ENCODE assay signal across 7 cellular contexts in the genomic region with DNA sequence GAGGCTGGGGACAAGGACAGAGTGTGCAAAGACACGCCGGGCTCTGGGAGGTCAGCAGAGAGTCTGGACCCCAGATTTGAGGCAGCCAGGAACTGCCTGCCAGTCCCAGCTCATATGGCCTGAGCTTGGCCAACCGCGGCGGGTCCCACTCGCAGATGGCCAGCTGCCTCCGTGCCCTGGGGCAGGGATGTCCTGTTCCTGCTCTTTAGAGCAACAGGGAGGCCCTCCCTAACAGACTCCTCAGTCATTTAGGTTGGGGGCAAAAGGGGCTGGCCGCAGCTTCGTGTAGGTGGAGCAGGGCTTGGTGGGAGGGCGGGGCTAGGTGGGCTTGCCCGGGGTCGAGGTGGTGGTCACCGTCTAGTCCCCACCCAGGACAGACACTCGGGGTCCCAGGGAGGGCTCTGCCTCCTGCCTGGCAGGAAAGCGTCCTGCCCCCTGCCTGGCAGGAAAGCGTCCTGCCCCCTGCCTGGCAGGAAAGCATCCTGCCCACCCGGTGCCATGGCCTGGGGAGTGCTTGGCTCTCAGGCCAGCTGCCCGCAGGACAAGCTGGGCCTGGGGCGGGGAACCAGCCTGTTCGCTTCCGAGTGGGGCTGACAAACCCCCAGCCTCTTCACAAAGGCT.
DNase-seq lines count a peak whose midpoint lies in the region; ATAC-seq and TF ChIP-seq lines count a peak whose summit lies in the region.
"Not testable (repeated sequence)": the region's sequence is repeated elsewhere in the genome, so short reads cannot be mapped to it uniquely, and the experiment has no call there.

No MANE protein-coding gene starts in this region.

- intact Hi-C loops in Right ventricle myocardium superior (cut with DNase I); left lung (cut with DNase I); transverse colon (cut with DNase I; ENCODE audit: low total_unique reads): not testable (repeated sequence)

- DNase-seq in EH (ENCODE audit: low read depth): peak; percentile 33
- DNase-seq in RWPE2 (ENCODE audit: low spot score): peak; percentile 36
- peak; percentile 14 for DNase-seq in activated naive CD4-positive, alpha-beta T cell treated with anti-CD3 and anti-CD28 coated beads, Interleukin-2, amount 10 ng/mL, durations not matched to agents 7 days and 5 days
- DNase-seq in Right ventricle myocardium superior: peak; percentile 33
- peak; percentile 17 to 61 for DNase-seq in left lung
- DNase-seq in osteoblast (ENCODE audit: insufficient read length, low spot score, missing footprints): peak; percentile 32
- DNase-seq in transverse colon: peak; percentile 5

- TF ChIP-seq POLR2A in transverse colon (IDR thresholded peaks at IDR 0.05): not testable (repeated sequence)

- peaks cover 32% of the 10 kb centered on the region for H3K36me3 Mint-ChIP-seq in activated naive CD4-positive, alpha-beta T cell treated with anti-CD3 and anti-CD28 coated beads, Interleukin-2, amount 10 ng/mL, durations not matched to agents 7 days and 5 days

- not testable (repeated sequence) for H3K4me3 ChIP-seq in RWPE2 (ENCODE audit: severe bottlenecking); left lung; osteoblast (ENCODE audit: insufficient read depth, low read length); transverse colon

- WGBS in transverse colon (ENCODE audit: low coverage in 1 of 2), 2 donors: 94% methylated on average over 21 of the region's 21 CpGs; no CpG with 5 or more reads in 1 of the 2 donors

- H4K20me1 ChIP-seq in osteoblast (ENCODE audit: insufficient read depth, low read length): not testable (repeated sequence)

- H3K4me1 ChIP-seq in RWPE2 (ENCODE audit: insufficient read depth, poor library complexity, severe bottlenecking); left lung; osteoblast (ENCODE audit: insufficient read depth, low read length); transverse colon: not testable (repeated sequence)

- TF ChIP-seq EP300 in transverse colon (IDR thresholded peaks at IDR 0.05; ENCODE audit: low read depth): not testable (repeated sequence)

- H2AFZ ChIP-seq in osteoblast (ENCODE audit: low read length): not testable (repeated sequence)

- H3K9me3 Mint-ChIP-seq in activated naive CD4-positive, alpha-beta T cell treated with anti-CD3 and anti-CD28 coated beads, Interleukin-2, amount 10 ng/mL, durations not matched to agents 7 days and 5 days: peaks cover 12% of the 10 kb centered on the region

- H3K79me2 ChIP-seq in osteoblast (ENCODE audit: insufficient read depth, low read length): not testable (repeated sequence)

- H3K27me3 Mint-ChIP-seq in activated naive CD4-positive, alpha-beta T cell treated with anti-CD3 and anti-CD28 coated beads, Interleukin-2, amount 10 ng/mL, durations not matched to agents 7 days and 5 days: not testable (repeated sequence)

- not testable (repeated sequence) for H3K36me3 ChIP-seq in RWPE2 (ENCODE audit: low read depth); osteoblast (ENCODE audit: insufficient read depth, low read length); transverse colon
- peaks cover 0 to 11% of the 10 kb centered on the region in 2 donors for H3K36me3 ChIP-seq in left lung

- H3K27ac Mint-ChIP-seq in activated naive CD4-positive, alpha-beta T cell treated with anti-CD3 and anti-CD28 coated beads, Interleukin-2, amount 10 ng/mL, durations not matched to agents 7 days and 5 days: not testable (repeated sequence)

- not testable (repeated sequence) for H3K4me3 Mint-ChIP-seq in activated naive CD4-positive, alpha-beta T cell treated with anti-CD3 and anti-CD28 coated beads, Interleukin-2, amount 10 ng/mL, durations not matched to agents 7 days and 5 days

- not testable (repeated sequence) for H3K4me2 ChIP-seq in osteoblast (ENCODE audit: insufficient read depth, low read length)

- not testable (repeated sequence) for H3K27me3 ChIP-seq in RWPE2 (ENCODE audit: insufficient read depth, poor library complexity, severe bottlenecking); left lung; osteoblast (ENCODE audit: insufficient read depth, low read length); transverse colon

- TF ChIP-seq CTCF in RWPE2 (IDR thresholded peaks at IDR 0.05; ENCODE audit: poor library complexity, severe bottlenecking); left lung (IDR thresholded peaks at IDR 0.05); osteoblast (IDR thresholded peaks at IDR 0.05; ENCODE audit: extremely low read depth, low read depth, low read length); transverse colon (IDR thresholded peaks at IDR 0.05): not testable (repeated sequence)

- H3K4me1 Mint-ChIP-seq in activated naive CD4-positive, alpha-beta T cell treated with anti-CD3 and anti-CD28 coated beads, Interleukin-2, amount 10 ng/mL, durations not matched to agents 7 days and 5 days: not testable (repeated sequence)

- CTCF ChIA-PET in activated naive CD4-positive, alpha-beta T cell treated with anti-CD3 and anti-CD28 coated beads, Interleukin-2, amount 10 ng/mL, durations not matched to agents 7 days and 5 days (lab: Charles Lee): not testable (repeated sequence)

- in situ Hi-C loops in transverse colon (cut with MboI; ENCODE audit: low pct_ligation_motif_present in 1 of 4, low pct_unique_long_range_greater_than_20kb in 1 of 4, low sequenced_read_pairs in 3 of 4): not testable (repeated sequence)

- H3K9me3 ChIP-seq in RWPE2 (ENCODE audit: severe bottlenecking); osteoblast (ENCODE audit: low read depth, low read length); transverse colon: not testable (repeated sequence)
- H3K9me3 ChIP-seq in left lung: peaks cover 0 to 11% of the 10 kb centered on the region in 2 donors

- not testable (repeated sequence) for H3K27ac ChIP-seq in RWPE2 (ENCODE audit: poor library complexity, severe bottlenecking); left lung; osteoblast (ENCODE audit: low read depth, low read length); transverse colon

- not testable (repeated sequence) for ATAC-seq in RWPE2 (ENCODE audit: low read depth); Right ventricle myocardium superior (ENCODE audit: poor library complexity); left lung
